Comparison of ENCODE assay signal across 8 cellular contexts in genomic region chr18:3624818-3625716, GRCh38.
A peak's percentile ranks its signal among the peaks of the same experiment; 100 is the strongest.
DNase-seq lines count a peak whose midpoint lies in the region; ATAC-seq and TF ChIP-seq lines count a peak whose summit lies in the region.

No MANE protein-coding gene starts in this region.

- intact Hi-C loops in CD4-positive, alpha-beta memory T cell (cut with micrococcal nuclease), result loop anchor here (2.0 kb wide), 1 partner anchor 20 kb away; no protein-coding TSS in a partner anchor
- intact Hi-C loops in esophagus muscularis mucosa (cut with DNase I) (loop anchor here (2.0 kb wide), 1 partner anchor 42 kb away; no protein-coding TSS in a partner anchor), vagina (cut with DNase I) (loop anchor here (1.0 kb wide), 1 partner anchor 22 kb away; no protein-coding TSS in a partner anchor)

- H3K9me3 ChIP-seq in CD4-positive, alpha-beta memory T cell (ENCODE audit: control insufficient read depth in 1 of 2, low read length in 2 of 2), result no peaks in the 10 kb centered on the region
- H3K9me3 ChIP-seq in esophagus muscularis mucosa (no peaks in the 10 kb centered on the region), parathyroid adenoma (ENCODE audit: control insufficient read depth, low read length) (no peaks in the 10 kb centered on the region), vagina (no peaks in the 10 kb centered on the region)

- H3K4me3 Mint-ChIP-seq in CD4-positive, alpha-beta memory T cell, result peak overlapping the region in 7 of 8 donors; percentile 14 to 80 (median 41)

- TF ChIP-seq CTCF in esophagus muscularis mucosa (IDR thresholded peaks at IDR 0.05) (no peak), parathyroid adenoma (IDR thresholded peaks at IDR 0.05) (no peak), vagina (IDR thresholded peaks at IDR 0.05) (no peak)

- in situ Hi-C loops in KBM-7 (cut with MboI; ENCODE audit: low pct_unique_long_range_greater_than_20kb, low sequenced_read_pairs), result no loop called here

- H3K4me2 ChIP-seq in parathyroid adenoma (ENCODE audit: low read length), result no peak overlapping the region

- whole genome bisulfite sequencing in esophagus muscularis mucosa, result 47% methylated on average over 11 of the region's 11 CpGs

- H3K79me2 ChIP-seq in parathyroid adenoma, result no peaks in the 10 kb centered on the region

- peak; percentile 37 to 86 (median 44) for DNase-seq in CD4-positive, alpha-beta memory T cell
- DNase-seq in KBM-7 (peak; percentile 55), esophagus muscularis mucosa (ENCODE audit: extremely low spot score) (no peak), vagina (ENCODE audit: extremely low spot score in 2 of 2) (no peak), activated gamma-delta T cell treated with Interleukin-2 at 50 U/mL for 16 hours (no peak)
- DNase-seq in activated CD8-positive, alpha-beta memory T cell treated with anti-CD3 and anti-CD28 coated beads, Interleukin-2, amount 50 U/mL, for 48 hours, result peak; percentile 68

- H3K9ac ChIP-seq in parathyroid adenoma, result no peak overlapping the region

- H3K27me3 Mint-ChIP-seq in CD4-positive, alpha-beta memory T cell, result no peaks in the 10 kb centered on the region

- no peak for TF ChIP-seq POLR2A in esophagus muscularis mucosa (IDR thresholded peaks at IDR 0.05; ENCODE audit: low read depth)
- TF ChIP-seq POLR2A in vagina (IDR thresholded peaks at IDR 0.05), result no peak

- peak overlapping the region; percentile 87 for H2AFZ ChIP-seq in parathyroid adenoma

- no peaks in the 10 kb centered on the region for H3K36me3 ChIP-seq in CD4-positive, alpha-beta memory T cell (ENCODE audit: insufficient read depth, low read length)
- no peaks in the 10 kb centered on the region for H3K36me3 ChIP-seq in esophagus muscularis mucosa
- no peaks in the 10 kb centered on the region for H3K36me3 ChIP-seq in parathyroid adenoma (ENCODE audit: control insufficient read depth, insufficient read depth, low read length)
- H3K36me3 ChIP-seq in vagina, result no peaks in the 10 kb centered on the region

- no peak for TF ChIP-seq EP300 in esophagus muscularis mucosa (IDR thresholded peaks at IDR 0.05)

- CTCF ChIA-PET in CD4-positive, alpha-beta memory T cell (lab: Charles Lee; ENCODE audit: partially characterized antibody), result interaction anchor here (0.9 to 1.4 kb wide), 3 partner anchors 30 to 42 kb away, joined by 3 to 6 read pairs (median 3); no protein-coding TSS in a partner anchor

- POLR2A ChIA-PET in CD4-positive, alpha-beta memory T cell (lab: Charles Lee; ENCODE audit: partially characterized antibody), result interaction anchor here (1.6 to 1.8 kb wide), 2 partner anchors 19 to 31 kb away, joined by 6 to 7 read pairs; no protein-coding TSS in a partner anchor

- no peak for ATAC-seq in HG02623 (IDR thresholded peaks at IDR 0.05; ENCODE audit: unreplicated experiment)

- H3K4me1 ChIP-seq in CD4-positive, alpha-beta memory T cell (ENCODE audit: insufficient read depth, low read length), result peaks cover 19% of the 10 kb centered on the region
- H3K4me1 ChIP-seq in esophagus muscularis mucosa (peaks cover 26 to 38% (median 37%) of the 10 kb centered on the region in 4 donors), parathyroid adenoma (peaks cover 9% of the 10 kb centered on the region), vagina (peaks cover 36% of the 10 kb centered on the region)

- peak overlapping the region; percentile 38 to 85 (median 57) for H3K27ac Mint-ChIP-seq in CD4-positive, alpha-beta memory T cell

- H3K36me3 Mint-ChIP-seq in CD4-positive, alpha-beta memory T cell, result no peaks in the 10 kb centered on the region

- no peaks in the 10 kb centered on the region for H3K27me3 ChIP-seq in CD4-positive, alpha-beta memory T cell (ENCODE audit: insufficient read depth, low read length)
- H3K27me3 ChIP-seq in esophagus muscularis mucosa, result no peaks in the 10 kb centered on the region
- H3K27me3 ChIP-seq in parathyroid adenoma (ENCODE audit: control insufficient read depth, insufficient read depth, low read length), result no peaks in the 10 kb centered on the region
- no peaks in the 10 kb centered on the region for H3K27me3 ChIP-seq in vagina

- H3K27ac ChIP-seq in CD4-positive, alpha-beta memory T cell (ENCODE audit: low read depth, low read length), result no peak overlapping the region
- H3K27ac ChIP-seq in esophagus muscularis mucosa (replicated peaks in 1 of 4) (peak overlapping the region; percentile 68 to 86 (median 84)), parathyroid adenoma (peak overlapping the region; percentile 68), vagina (peak overlapping the region; percentile 86)

- H3K4me1 Mint-ChIP-seq in CD4-positive, alpha-beta memory T cell, result peaks cover 12 to 23% (median 16%) of the 10 kb centered on the region in 4 donors

- no peak overlapping the region for H3K4me3 ChIP-seq in CD4-positive, alpha-beta memory T cell (ENCODE audit: low read length in 2 of 2)
- no peak overlapping the region for H3K4me3 ChIP-seq in esophagus muscularis mucosa
- H3K4me3 ChIP-seq in parathyroid adenoma (ENCODE audit: low read depth, low read length), result no peak overlapping the region
- H3K4me3 ChIP-seq in vagina, result no peak overlapping the region

- no peaks in the 10 kb centered on the region for H3K9me3 Mint-ChIP-seq in CD4-positive, alpha-beta memory T cell

Comparison
In these comparisons a context has a peak if more than half of its experiments do, and no peak if none do; other contexts are left out.
1. DNase-seq: peak in CD4-positive, alpha-beta memory T cell (5 of 5), KBM-7 (single experiment) and activated CD8-positive, alpha-beta memory T cell treated with anti-CD3 and anti-CD28 coated beads, Interleukin-2, amount 50 U/mL, for 48 hours (single experiment); none in esophagus muscularis mucosa (single experiment), vagina (0 of 2) and activated gamma-delta T cell treated with Interleukin-2 at 50 U/mL for 16 hours (single experiment).